4 cellular contexts compared by ENCODE assay signal in the genomic region with DNA sequence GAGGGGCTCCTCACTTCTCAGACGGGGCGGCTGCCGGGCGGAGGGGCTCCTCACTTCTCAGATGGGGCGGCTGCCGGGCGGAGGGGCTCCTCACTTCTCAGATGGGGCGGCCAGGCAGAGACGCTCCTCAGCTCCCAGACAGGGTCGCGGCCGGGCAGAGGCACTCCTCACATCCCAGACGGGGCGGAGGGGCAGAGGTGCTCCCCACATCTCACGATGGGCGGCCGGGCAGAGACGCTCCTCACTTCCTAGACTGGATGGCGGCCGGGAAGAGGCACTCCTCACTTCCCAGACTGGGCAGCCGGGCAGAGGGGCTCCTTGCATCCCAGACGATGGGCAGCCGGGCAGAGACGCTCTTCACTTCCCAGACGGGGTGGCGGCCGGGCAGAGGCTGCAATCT. TPM values are rescaled to one million over a fixed set of nuclear protein-coding genes. Genes with fewer than 3 reads are reported as not detected.
"Had no signal": no experiment of that assay in that cellular context is flagged by ENCODE, and none has a peak within 500 bp of the region (broad histone marks: within the 10 kb centered on the region; RNA-seq: fewer than 3 reads in every experiment).

No MANE protein-coding gene starts in this region.

RNA-seq across cellular contexts. Expression of a gene that starts 25.9 kb away (rescaled TPM):
- total RNA-seq: OCI-LY7, Right ventricle myocardium inferior, Right ventricle myocardium superior, SJCRH30 had no signal
